Comparison of ENCODE assay signal across 8 cellular contexts in genomic region chr19:11346104-11346940, GRCh38. TPM values are rescaled to one million over a fixed set of nuclear protein-coding genes. Genes with fewer than 3 reads are reported as not detected.
DNase-seq lines count a peak whose midpoint lies in the region; ATAC-seq, FAIRE-seq and TF ChIP-seq lines count a peak whose summit lies in the region.

TSS of gene CCDC159 (plus strand) at chr19:11346519. CDS start at chr19:11346607, 88 bp downstream.
TSS of gene TMEM205 (minus strand) at chr19:11346268. CDS start at chr19:11345619, 649 bp downstream.

- H2BK15ac ChIP-seq in H9 (ENCODE audit: low read depth, low read length) = no peak within 1 kb of the TSS

- H3K9me3 ChIP-seq in H9 (ENCODE audit: control insufficient read depth, low read depth, low read length) = no peaks in the 10 kb centered on the region
- H3K9me3 ChIP-seq in MG63 = peaks cover 8% of the 10 kb centered on the region

- peaks cover 11% of the 10 kb centered on the region for H3K36me3 ChIP-seq in MG63

- H4K20me1 ChIP-seq in H9 (ENCODE audit: control insufficient read depth, insufficient read depth, insufficient read length) = no peaks in the 10 kb centered on the region

- H3T11ph ChIP-seq in H9 (ENCODE audit: low read length) = no peak within 1 kb of the TSS

- no peak within 1 kb of the TSS for H3K23ac ChIP-seq in H9 (ENCODE audit: insufficient read length, low read depth, low read length)

- DNase-seq in H9 = peak; percentile 99
- peak; percentile 100 for DNase-seq in MG63
- peak; percentile 92 for DNase-seq in SIG-M5 (lab: John Stamatoyannopoulos, UW)
- peak; percentile 63 for DNase-seq in activated gamma-delta T cell (lab: John Stamatoyannopoulos, UW)
- peak; percentile 97 for DNase-seq in fibroblast of the conjunctiva (ENCODE audit: low read depth)
- DNase-seq in nephron progenitor cell = peak; percentile 97
- peak; percentile 98 to 99 for DNase-seq in stimulated activated naive CD8-positive, alpha-beta T cell treated with anti-CD3 and anti-CD28 coated beads, Interleukin-15, amount 100 ng/mL, for 72 hours

- H3K9me3 Mint-ChIP-seq in H9 = peaks cover 3 to 7% of the 10 kb centered on the region in 2 experiments; a peak in 3 of 5 replicates
- H3K9me3 Mint-ChIP-seq in nephron progenitor cell = peaks cover 9% of the 10 kb centered on the region
- H3K9me3 Mint-ChIP-seq in stimulated activated naive CD8-positive, alpha-beta T cell treated with anti-CD3 and anti-CD28 coated beads, Interleukin-15, amount 100 ng/mL, for 72 hours = peaks cover 8 to 13% of the 10 kb centered on the region in 2 donors

- no peaks in the 10 kb centered on the region; the same call in 1 of the 2 replicates for H3K4me1 ChIP-seq in H9 (ENCODE audit: insufficient read depth, low read length)

- peaks cover 0 to 14% (median 13%) of the 10 kb centered on the region in 3 experiments; a peak in 5 of 7 replicates for H3K36me3 Mint-ChIP-seq in H9 (ENCODE audit: insufficient read depth in 1 of 3, low read depth in 3 of 3)
- H3K36me3 Mint-ChIP-seq in nephron progenitor cell (ENCODE audit: low read depth) = peaks cover 19% of the 10 kb centered on the region

- H2AK5ac ChIP-seq in H9 (ENCODE audit: insufficient read length, low read length) = no peak within 1 kb of the TSS

- no peaks in the 10 kb centered on the region for H3K79me1 ChIP-seq in H9 (ENCODE audit: insufficient read depth, low read depth, low read length, poor library complexity, severe bottlenecking)

- H4K5ac ChIP-seq in H9 (ENCODE audit: insufficient read length, low read depth, low read length) = no peak within 1 kb of the TSS

- peak within 1 kb of the TSS; percentile 55 for H3K9ac ChIP-seq in H9 (ENCODE audit: extremely low read depth, insufficient read length, low read length)

- peaks cover 9% of the 10 kb centered on the region for H3K27me3 Mint-ChIP-seq in H9 (ENCODE audit: low read depth)
- peaks cover 4% of the 10 kb centered on the region for H3K27me3 Mint-ChIP-seq in nephron progenitor cell (ENCODE audit: low read depth, poor library complexity)
- no peaks in the 10 kb centered on the region for H3K27me3 Mint-ChIP-seq in stimulated activated naive CD8-positive, alpha-beta T cell treated with anti-CD3 and anti-CD28 coated beads, Interleukin-15, amount 100 ng/mL, for 72 hours

- H3K4me2 ChIP-seq in H9 (ENCODE audit: insufficient read depth, insufficient read length, low read length) = peak within 1 kb of the TSS; percentile 94

- no peak within 1 kb of the TSS for H3K56ac ChIP-seq in H9 (ENCODE audit: insufficient read length, low read depth, low read length)

- no peak within 1 kb of the TSS for H2BK120ac ChIP-seq in H9 (ENCODE audit: low read depth, low read length, poor library complexity, severe bottlenecking)

- peak within 1 kb of the TSS; percentile 24 for H2AFZ ChIP-seq in H9 (ENCODE audit: low read length)

- no peak within 1 kb of the TSS for H3K4ac ChIP-seq in H9 (ENCODE audit: low read depth, low read length)

- H3K4me3 ChIP-seq in MG63 = peak within 1 kb of the TSS; percentile 80

- no peak within 1 kb of the TSS for H3K14ac ChIP-seq in H9 (ENCODE audit: insufficient read depth, low read length)

- H3K27ac Mint-ChIP-seq in H9 = peak within 1 kb of the TSS; percentile 89 to 97 (median 96); a peak in 6 of 7 replicates
- peak within 1 kb of the TSS; percentile 86 for H3K27ac Mint-ChIP-seq in nephron progenitor cell
- H3K27ac Mint-ChIP-seq in stimulated activated naive CD8-positive, alpha-beta T cell treated with anti-CD3 and anti-CD28 coated beads, Interleukin-15, amount 100 ng/mL, for 72 hours = peak within 1 kb of the TSS; percentile 96 to 97

- no peaks in the 10 kb centered on the region for H3K79me2 ChIP-seq in H9 (ENCODE audit: insufficient read depth, low read length)

- ATAC-seq in stimulated activated naive CD8-positive, alpha-beta T cell treated with anti-CD3 and anti-CD28 coated beads, Interleukin-15, amount 100 ng/mL, for 72 hours = peak; percentile 97

- peaks cover 8% of the 10 kb centered on the region for H3K23me2 ChIP-seq in H9 (ENCODE audit: insufficient read length, low read depth, low read length, poor library complexity, severe bottlenecking)

- no peak within 1 kb of the TSS for H4K91ac ChIP-seq in H9 (ENCODE audit: insufficient read length, low read depth, low read length)

- H2BK20ac ChIP-seq in H9 (ENCODE audit: low read depth, low read length, poor library complexity, severe bottlenecking) = no peak within 1 kb of the TSS

- H3K27me3 ChIP-seq in H9 (ENCODE audit: insufficient read depth, low read length) (no peaks in the 10 kb centered on the region), MG63 (no peaks in the 10 kb centered on the region)

- peaks cover 16 to 19% of the 10 kb centered on the region in 2 experiments for H3K4me1 Mint-ChIP-seq in H9
- peaks cover 35% of the 10 kb centered on the region for H3K4me1 Mint-ChIP-seq in nephron progenitor cell
- H3K4me1 Mint-ChIP-seq in stimulated activated naive CD8-positive, alpha-beta T cell treated with anti-CD3 and anti-CD28 coated beads, Interleukin-15, amount 100 ng/mL, for 72 hours = peaks cover 42% of the 10 kb centered on the region

- no CpG with 5 or more reads among the region's 50 CpGs for WGBS in H9 (ENCODE audit: extremely low coverage, insufficient read length, low lambda C conversion rate)

- H3K4me3 Mint-ChIP-seq in H9 (peak within 1 kb of the TSS; percentile 93 to 94), nephron progenitor cell (peak within 1 kb of the TSS; percentile 97)
- peak within 1 kb of the TSS; percentile 91 to 93 for H3K4me3 Mint-ChIP-seq in stimulated activated naive CD8-positive, alpha-beta T cell treated with anti-CD3 and anti-CD28 coated beads, Interleukin-15, amount 100 ng/mL, for 72 hours

- peak; percentile 100 for FAIRE-seq in G401.6 (lab: Jason Lieb, UNC)

- no peak within 1 kb of the TSS for H2BK12ac ChIP-seq in H9 (ENCODE audit: insufficient read length, low read depth, low read length)

- no peak for TF ChIP-seq CTCF in H9 (conservative IDR thresholded peaks at IDR 0.05)
- no peak for TF ChIP-seq CTCF in nephron progenitor cell (IDR thresholded peaks at IDR 0.05)

- H3K18ac ChIP-seq in H9 (ENCODE audit: insufficient read length, low read depth, low read length) = no peak within 1 kb of the TSS

- H4K8ac ChIP-seq in H9 (replicated peaks; ENCODE audit: insufficient read length, low read depth, low read length) = no peak within 1 kb of the TSS

- H3K27ac ChIP-seq in H9 (ENCODE audit: insufficient read length, low read depth, low read length) = no peak within 1 kb of the TSS

- no peak within 1 kb of the TSS for H2BK5ac ChIP-seq in H9 (ENCODE audit: insufficient read length, low read length)

RNA-seq across cellular contexts. Expression of gene CCDC159, which starts in this region (rescaled TPM):
- total RNA-seq in H9 (2021) = 5.7 and 5.8 TPM in 2 replicates
- total RNA-seq in MG63 (2014; rRNA removed; shearing (Covaris generic); ENCODE audit: low replicate concordance) = 5.4 and 9.0 TPM in 2 replicates

RNA-seq across cellular contexts. Expression of gene TMEM205, which starts in this region (rescaled TPM):
- 69.7 and 73.1 TPM in 2 replicates for total RNA-seq in H9 (2021)
- 139 and 195 TPM in 2 replicates for total RNA-seq in MG63 (2014; rRNA removed; shearing (Covaris generic); ENCODE audit: low replicate concordance)
